Comparison of ENCODE assay signal across 1 cellular context in genomic region chr3:195543642-195544536, GRCh38.
TF ChIP-seq lines count a peak whose summit lies in the region.

No MANE protein-coding gene starts in this region.

TF ChIP-seq in GM23338, 12 proteins besides CTCF, POLR2A, EP300 and RAD21 (continued from another document):
- TF ChIP-seq ETS1 (IDR thresholded peaks at IDR 0.05) = no peak
- TF ChIP-seq STAT1 (IDR thresholded peaks at IDR 0.05; ENCODE audit: unreplicated experiment) = no peak
- TF ChIP-seq JUNB (IDR thresholded peaks at IDR 0.05; ENCODE audit: unreplicated experiment) = no peak
